ENCODE assay signal across 8 cellular contexts in genomic region chr6:116279232-116280160, GRCh38. TPM values are rescaled to one million over a fixed set of nuclear protein-coding genes. Genes with fewer than 3 reads are reported as not detected.
DNase-seq lines count a peak whose midpoint lies in the region; ATAC-seq and TF ChIP-seq lines count a peak whose summit lies in the region.

TSPYL1 (minus strand) TSS chr6:116279930; CDS start chr6:116279830, 100 bp downstream.

- peaks cover 36 to 55% of the 10 kb centered on the region in 2 donors for H3K4me1 Mint-ChIP-seq in natural killer cell treated with Interleukin-12 subunit alpha and Interleukin-12 subunit beta and Interleukin-15 and Interleukin-18, amount 100 ng/mL, for 72 hours (ENCODE audit: low read depth in 2 of 2)

- no peak for TF ChIP-seq CTCF in fibroblast of pulmonary artery (IDR thresholded peaks at IDR 0.05; ENCODE audit: low read length, missing control alignments)

- H3K27me3 Mint-ChIP-seq in natural killer cell treated with Interleukin-12 subunit alpha and Interleukin-12 subunit beta and Interleukin-15 and Interleukin-18, amount 100 ng/mL, for 72 hours, result no peaks in the 10 kb centered on the region

- H3K27ac Mint-ChIP-seq in natural killer cell treated with Interleukin-12 subunit alpha and Interleukin-12 subunit beta and Interleukin-15 and Interleukin-18, amount 100 ng/mL, for 72 hours, result peak within 1 kb of the TSS; percentile 99

- no peaks in the 10 kb centered on the region for H3K27me3 ChIP-seq in H7 (ENCODE audit: control insufficient read depth, insufficient read depth, low read length)

- H3K36me3 Mint-ChIP-seq in natural killer cell treated with Interleukin-12 subunit alpha and Interleukin-12 subunit beta and Interleukin-15 and Interleukin-18, amount 100 ng/mL, for 72 hours, result peaks cover 33% of the 10 kb centered on the region

- H3K4me3 ChIP-seq in H7 (ENCODE audit: insufficient read depth, low read depth, low read length), result peak within 1 kb of the TSS; percentile 91
- H3K4me3 ChIP-seq in fibroblast of pulmonary artery (replicated peaks; ENCODE audit: low read depth, low read length), result peak within 1 kb of the TSS; percentile 86

- H3K9me3 Mint-ChIP-seq in natural killer cell treated with Interleukin-12 subunit alpha and Interleukin-12 subunit beta and Interleukin-15 and Interleukin-18, amount 100 ng/mL, for 72 hours, result no peaks in the 10 kb centered on the region

- peak within 1 kb of the TSS; percentile 100 for H3K4me3 Mint-ChIP-seq in natural killer cell treated with Interleukin-12 subunit alpha and Interleukin-12 subunit beta and Interleukin-15 and Interleukin-18, amount 100 ng/mL, for 72 hours

- DNase-seq in ELR (ENCODE audit: low read depth) (peak; percentile 99), H7 (peak; percentile 91), M059J (ENCODE audit: low read depth) (peak; percentile 95), SHP77 (lab: John Stamatoyannopoulos, UW) (peak; percentile 96 to 97), fibroblast of pulmonary artery (ENCODE audit: low read depth) (peak; percentile 98)
- DNase-seq in activated effector memory CD4-positive, alpha-beta T cell treated with Interleukin-2 at 50 U/mL for 16 hours, result peak; percentile 89
- peak; percentile 95 for DNase-seq in natural killer cell treated with Interleukin-12 subunit alpha and Interleukin-12 subunit beta and Interleukin-15 and Interleukin-18, amount 100 ng/mL, for 72 hours (ENCODE audit: low spot score)
- peak; percentile 92 for DNase-seq in stimulated activated naive CD8-positive, alpha-beta T cell treated with anti-CD3 and anti-CD28 coated beads, Interleukin-15, Interleukin-2, amounts not matched to agents 100 U/mL and 50 U/mL, for 24 hours

- peak; percentile 97 for ATAC-seq in natural killer cell treated with Interleukin-12 subunit alpha and Interleukin-12 subunit beta and Interleukin-15 and Interleukin-18, amount 100 ng/mL, for 72 hours
- ATAC-seq in stimulated activated naive CD8-positive, alpha-beta T cell treated with anti-CD3 and anti-CD28 coated beads, Interleukin-15, Interleukin-2, amounts not matched to agents 100 U/mL and 50 U/mL, for 24 hours, result peak; percentile 96

- H3K36me3 ChIP-seq in H7 (replicated peaks; ENCODE audit: control insufficient read depth, insufficient read depth, low read length), result no peaks in the 10 kb centered on the region; the same call in 1 of the 2 replicates

RNA-seq across cellular contexts. Expression of gene TSPYL1, which starts in this region (rescaled TPM):
- 46.8 and 51.0 TPM in 2 replicates for total RNA-seq in H7 (2014; rRNA removed; shearing (Covaris generic))
- 29.4 and 42.3 TPM in 2 replicates for total RNA-seq in M059J (2014; rRNA removed; shearing (Covaris generic))
- total RNA-seq in natural killer cell treated with Interleukin-12 subunit alpha and Interleukin-12 subunit beta and Interleukin-15 and Interleukin-18, amount 100 ng/mL, for 72 hours, result 10 to 100 TPM; 40.4 to 50.9 TPM

Comparison
In these comparisons a context has a peak if more than half of its experiments do, and no peak if none do; other contexts are left out.
1. Peak in every context shown above with its lines: DNase-seq, ATAC-seq and H3K4me3 ChIP-seq.